ENCODE assay signal across 8 cellular contexts in genomic region chr2:127106457-127106997, GRCh38. TPM values are rescaled to one million over a fixed set of nuclear protein-coding genes. Genes with fewer than 3 reads are reported as not detected.
A peak's percentile ranks its signal among the peaks of the same experiment; 100 is the strongest.
DNase-seq lines count a peak whose midpoint lies in the region; ATAC-seq, FAIRE-seq and TF ChIP-seq lines count a peak whose summit lies in the region.

No MANE protein-coding gene starts in this region.

- no peak for FAIRE-seq in small intestine (lab: Jason Lieb, UNC)

- peaks cover 15% of the 10 kb centered on the region; the same call in 1 of the 2 replicates for H3K4me1 ChIP-seq in HUES48 (ENCODE audit: control insufficient read depth, insufficient read depth, low read length)
- no peaks in the 10 kb centered on the region for H3K4me1 ChIP-seq in ascending aorta
- peaks cover 0 to 3% of the 10 kb centered on the region in 2 donors for H3K4me1 ChIP-seq in small intestine (ENCODE audit: control insufficient read depth in 2 of 2, insufficient read depth in 1 of 2, low read depth in 1 of 2, low read length in 1 of 2)

- H3K27me3 ChIP-seq in HUES48 (ENCODE audit: control insufficient read depth, insufficient read depth, low read length) (peaks cover 24% of the 10 kb centered on the region), ascending aorta (no peaks in the 10 kb centered on the region), small intestine (ENCODE audit: control insufficient read depth in 2 of 2, insufficient read depth in 2 of 2, low read length in 2 of 2) (peaks cover 0 to under 1% of the 10 kb centered on the region in 2 donors)

- no peak overlapping the region for H3K9ac ChIP-seq in HUES48 (ENCODE audit: low read depth, low read length)

- no peaks in the 10 kb centered on the region for H3K9me3 ChIP-seq in HUES48 (ENCODE audit: control insufficient read depth, insufficient read depth, low read length)
- H3K9me3 ChIP-seq in ascending aorta = no peaks in the 10 kb centered on the region
- H3K9me3 ChIP-seq in iPS-18c (ENCODE audit: control insufficient read depth, insufficient read depth, low read length) = peaks cover 2% of the 10 kb centered on the region
- H3K9me3 ChIP-seq in small intestine (ENCODE audit: control insufficient read depth, low read depth) = no peaks in the 10 kb centered on the region

- no peaks in the 10 kb centered on the region for H3K36me3 ChIP-seq in HUES48 (ENCODE audit: control insufficient read depth, insufficient read depth, low read length)
- no peaks in the 10 kb centered on the region for H3K36me3 ChIP-seq in ascending aorta
- no peaks in the 10 kb centered on the region for H3K36me3 ChIP-seq in small intestine (ENCODE audit: control insufficient read depth in 2 of 2, insufficient read depth in 2 of 2, low read length in 2 of 2)

- H3K27ac ChIP-seq in HUES48 (ENCODE audit: low read depth, low read length) = peak overlapping the region; percentile 20
- peak overlapping the region; percentile 64 to 67 for H3K27ac ChIP-seq in ascending aorta
- H3K27ac ChIP-seq in small intestine (ENCODE audit: low read depth in 1 of 2, low read length in 1 of 2) = peak overlapping the region; percentile 67 to 68

- peak; percentile 29 for ATAC-seq in GM21526 (IDR thresholded peaks at IDR 0.05; ENCODE audit: low FRiP score, unreplicated experiment)

- WGBS in small intestine, 3 donors = 0 to 1% (median 1%) methylated on average over 28 to 45 of the region's 45 CpGs

- DNase-seq in DMS53 (lab: John Stamatoyannopoulos, UW) (peak; percentile 76), ascending aorta (ENCODE audit: low spot score in 2 of 2) (peak in 1 of 2 donors; percentile 65), small intestine (no peak), OCI-M1 (lab: John Stamatoyannopoulos, UW) (no peak), NCI-H1694 (lab: John Stamatoyannopoulos, UW) (no peak)

- no peak for TF ChIP-seq CTCF in ascending aorta (IDR thresholded peaks at IDR 0.05)

- intact Hi-C loops in ascending aorta (cut with DNase I) = no loop called here

- H3K4me3 ChIP-seq in HUES48 (ENCODE audit: low read depth, low read length) = peak overlapping the region; percentile 87
- peak overlapping the region; percentile 74 to 78 for H3K4me3 ChIP-seq in ascending aorta
- peak overlapping the region; percentile 75 for H3K4me3 ChIP-seq in iPS-18c (ENCODE audit: insufficient read depth, low read depth, low read length)
- peak overlapping the region; percentile 34 to 81 for H3K4me3 ChIP-seq in small intestine (ENCODE audit: low read depth in 1 of 2, low read length in 2 of 2)

RNA-seq across cellular contexts. Expression of gene BIN1, which starts 0.4 kb away (rescaled TPM):
- total RNA-seq in ascending aorta = 71.6 TPM
- polyA plus RNA-seq in small intestine = 10 to 100 TPM in 2 of 3 donors, 1 to 10 TPM in 1; 6.7 to 40.7 (median 16.8) TPM
